In genomic region chr15:52288051-52288942, GRCh38 we compare ENCODE assay signal across 1 cellular context.
TF ChIP-seq lines count a peak whose summit lies in the region.

No MANE protein-coding gene starts in this region.

TF ChIP-seq in HepG2, 621 proteins besides CTCF, POLR2A, EP300 and RAD21 (continued from another document and continues in another):
- TF ChIP-seq THAP9 (CRISPR knock-in tag; IDR thresholded peaks at IDR 0.05; ENCODE audit: borderline replicate concordance), result peak; percentile 2; the same call in 1 of the 2 replicates
- 0 out of 2 replicates have a peak, but pooled peaks have one; percentile 31 for TF ChIP-seq PRDM15 (CRISPR knock-in tag; IDR thresholded peaks at IDR 0.05)
- TF ChIP-seq ZNF10 (CRISPR knock-in tag; IDR thresholded peaks at IDR 0.05; ENCODE audit: borderline replicate concordance, low read depth), result no peak
- no peak for TF ChIP-seq HOXA7 (CRISPR knock-in tag; IDR thresholded peaks at IDR 0.05)
- 0 out of 2 replicates have a peak, but pooled peaks have one; percentile 31 for TF ChIP-seq NR0B2 (CRISPR knock-in tag; IDR thresholded peaks at IDR 0.05)
- peak; percentile 93 for TF ChIP-seq ZNF607 (CRISPR knock-in tag; IDR thresholded peaks at IDR 0.05; ENCODE audit: borderline replicate concordance)
- TF ChIP-seq ZNF34 (CRISPR knock-in tag; IDR thresholded peaks at IDR 0.05; ENCODE audit: borderline replicate concordance), result no peak
- TF ChIP-seq WIZ (CRISPR knock-in tag; IDR thresholded peaks at IDR 0.05), result no peak; the same call in 1 of the 2 replicates
- TF ChIP-seq ETV5 (CRISPR knock-in tag; IDR thresholded peaks at IDR 0.05; ENCODE audit: borderline replicate concordance), result peak; percentile 73; the same call in 1 of the 2 replicates
- no peak for TF ChIP-seq E2F5 (CRISPR knock-in tag; conservative IDR thresholded peaks at IDR 0.05)
- TF ChIP-seq ZNF570 (CRISPR knock-in tag; IDR thresholded peaks at IDR 0.05; ENCODE audit: borderline replicate concordance), result no peak
- no peak for TF ChIP-seq ZBTB1 (CRISPR knock-in tag; IDR thresholded peaks at IDR 0.05; ENCODE audit: borderline replicate concordance)
- TF ChIP-seq PRDM4 (CRISPR knock-in tag; IDR thresholded peaks at IDR 0.05; ENCODE audit: borderline replicate concordance), result no peak
- TF ChIP-seq ZNF768 (CRISPR knock-in tag; IDR thresholded peaks at IDR 0.05), result no peak
- peak; percentile 86 for TF ChIP-seq DMAP1 (CRISPR knock-in tag; IDR thresholded peaks at IDR 0.05)
- TF ChIP-seq FOXP1 (IDR thresholded peaks at IDR 0.05), result peak; percentile 82
- TF ChIP-seq FOXP1 (CRISPR knock-in tag; IDR thresholded peaks at IDR 0.05), result peak; percentile 96
- TF ChIP-seq E2F2 (CRISPR knock-in tag; IDR thresholded peaks at IDR 0.05; ENCODE audit: borderline replicate concordance), result peak; percentile 48; the same call in 1 of the 2 replicates
- peak; percentile 78; the same call in 1 of the 2 replicates for TF ChIP-seq DNMT3B (CRISPR knock-in tag; conservative IDR thresholded peaks at IDR 0.05)
- TF ChIP-seq ZNF639 (CRISPR knock-in tag; conservative IDR thresholded peaks at IDR 0.05), result no peak
- TF ChIP-seq ZNF207 (IDR thresholded peaks at IDR 0.05; ENCODE audit: borderline replicate concordance), result no peak
- peak; percentile 93 for TF ChIP-seq FOXJ3 (CRISPR knock-in tag; IDR thresholded peaks at IDR 0.05; ENCODE audit: borderline replicate concordance)
- peak; percentile 24; the same call in 1 of the 2 replicates for TF ChIP-seq BRD4 (CRISPR knock-in tag; IDR thresholded peaks at IDR 0.05)
- TF ChIP-seq ARNTL (CRISPR knock-in tag; IDR thresholded peaks at IDR 0.05), result peak; percentile 77; the same call in 1 of the 2 replicates
- no peak for TF ChIP-seq USF2 (IDR thresholded peaks at IDR 0.05; ENCODE audit: low read depth, low read length)
- no peak for TF ChIP-seq USF2 (CRISPR knock-in tag; IDR thresholded peaks at IDR 0.05; ENCODE audit: borderline replicate concordance)
- TF ChIP-seq SMARCE1 (IDR thresholded peaks at IDR 0.05; ENCODE audit: borderline replicate concordance), result no peak
- peak; percentile 61 for TF ChIP-seq TCF7 (IDR thresholded peaks at IDR 0.05; ENCODE audit: low read depth)
- TF ChIP-seq NFE2L2 (IDR thresholded peaks at IDR 0.05; ENCODE audit: low read length), result no peak; the same call in 1 of the 2 replicates
- TF ChIP-seq ZBTB4 (CRISPR knock-in tag; IDR thresholded peaks at IDR 0.05; ENCODE audit: borderline replicate concordance), result peak; percentile 80; the same call in 1 of the 2 replicates
- TF ChIP-seq ZNF263 (CRISPR knock-in tag; IDR thresholded peaks at IDR 0.05), result peak; percentile 52; the same call in 1 of the 2 replicates
- no peak for TF ChIP-seq SCMH1 (CRISPR knock-in tag; IDR thresholded peaks at IDR 0.05; ENCODE audit: borderline replicate concordance)
- no peak for TF ChIP-seq SYNCRIP (IDR thresholded peaks at IDR 0.05; ENCODE audit: insufficient read depth, low read depth, low read length)
- TF ChIP-seq FOXA1 (IDR thresholded peaks at IDR 0.05), result peak; percentile 97
- TF ChIP-seq FOXA1 (CRISPR knock-in tag; IDR thresholded peaks at IDR 0.05), result peak; percentile 100
- peak; percentile 52; the same call in 1 of the 2 replicates for TF ChIP-seq ZNF563 (CRISPR knock-in tag; IDR thresholded peaks at IDR 0.05)
- no peak for TF ChIP-seq PHB2 (IDR thresholded peaks at IDR 0.05; ENCODE audit: partially characterized antibody)
- peak; percentile 40; the same call in 1 of the 2 replicates for TF ChIP-seq ELF1 (CRISPR knock-in tag; IDR thresholded peaks at IDR 0.05)
- TF ChIP-seq ZBTB44 (CRISPR knock-in tag; IDR thresholded peaks at IDR 0.05), result no peak
